ENCODE assay signal across 29 cellular contexts in the genomic region with DNA sequence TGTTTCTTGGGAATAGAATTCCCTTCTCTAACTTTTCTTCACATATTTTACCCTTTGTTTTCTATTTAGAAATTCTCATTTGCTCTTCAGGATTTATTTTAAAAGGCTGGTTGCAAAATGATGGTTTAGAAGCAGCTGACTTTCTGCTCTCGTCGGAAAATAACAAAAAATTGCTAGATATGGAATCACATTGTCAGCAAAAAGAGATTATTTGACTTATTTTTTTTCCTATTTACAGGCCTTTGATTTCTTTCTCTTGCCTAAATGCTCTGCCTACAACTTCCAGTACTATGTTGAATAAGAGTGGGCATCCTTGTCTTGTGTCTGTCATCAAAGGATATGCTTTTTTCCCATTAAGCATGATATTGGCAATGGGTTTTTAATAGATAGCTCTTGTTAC.
"Had no signal": no experiment of that assay in that cellular context is flagged by ENCODE, and none has a peak within 500 bp of the region (broad histone marks: within the 10 kb centered on the region; RNA-seq: fewer than 3 reads in every experiment).

No MANE protein-coding gene starts in this region.

- DNase-seq: colonic mucosa; cortex of kidney; dermis blood vessel endothelial cell; dorsolateral prefrontal cortex; effector CD4-positive, alpha-beta T cell; effector CD8-positive, alpha-beta T cell; effector memory CD4-positive, alpha-beta T cell; effector memory CD8-positive, alpha-beta T cell; endodermal cell; erythroblast; esophagus squamous epithelium; foreskin fibroblast; foreskin keratinocyte; foreskin melanocyte; gastrocnemius medialis; glutamatergic neuron; head of caudate nucleus; heart left ventricle; heart right ventricle had no signal

- H3K27me3 ChIP-seq: colonic mucosa, dorsolateral prefrontal cortex, esophagus muscularis mucosa, esophagus squamous epithelium, foreskin keratinocyte, gastrocnemius medialis, gastroesophageal sphincter, heart left ventricle, heart right ventricle had no signal

- H3K9me3 Mint-ChIP-seq: dendritic cell treated with granulocyte-macrophage colony-stimulating factor and Interleukin-4, amounts not matched to agents 40 ng/mL and 50 ng/mL, for 4 days; endodermal cell had no signal

- H3K36me3 ChIP-seq: colonic mucosa, esophagus muscularis mucosa, esophagus squamous epithelium, gastrocnemius medialis, gastroesophageal sphincter, heart left ventricle, heart right ventricle had no signal

- H3K27ac Mint-ChIP-seq: dendritic cell treated with granulocyte-macrophage colony-stimulating factor and Interleukin-4, amounts not matched to agents 40 ng/mL and 50 ng/mL, for 4 days; effector memory CD8-positive, alpha-beta T cell; endodermal cell had no signal

- H3K9me3 ChIP-seq: colonic mucosa, esophagus muscularis mucosa, esophagus squamous epithelium, gastrocnemius medialis, gastroesophageal sphincter, heart left ventricle, heart right ventricle had no signal

- H3K4me1 ChIP-seq: colonic mucosa, esophagus muscularis mucosa, esophagus squamous epithelium, foreskin keratinocyte, gastrocnemius medialis, gastroesophageal sphincter, heart left ventricle, heart right ventricle had no signal

- ATAC-seq: effector memory CD8-positive, alpha-beta T cell; esophagus mucosa; foreskin keratinocyte; gastrocnemius medialis; gastroesophageal sphincter; heart left ventricle; heart right ventricle had no signal

- H3K4me1 Mint-ChIP-seq: endodermal cell had no signal

- H3K27me3 Mint-ChIP-seq: dendritic cell treated with granulocyte-macrophage colony-stimulating factor and Interleukin-4, amounts not matched to agents 40 ng/mL and 50 ng/mL, for 4 days; effector memory CD8-positive, alpha-beta T cell had no signal

- H3K4me3 Mint-ChIP-seq: dendritic cell treated with granulocyte-macrophage colony-stimulating factor and Interleukin-4, amounts not matched to agents 40 ng/mL and 50 ng/mL, for 4 days; effector memory CD8-positive, alpha-beta T cell; endodermal cell had no signal

- FAIRE-seq: colon, endometrium, endothelial cell of umbilical vein, frontal cortex had no signal

- H3K27ac ChIP-seq: colonic mucosa, coronary artery, dorsolateral prefrontal cortex, epithelial cell of prostate, esophagus muscularis mucosa, esophagus squamous epithelium, foreskin keratinocyte, gastrocnemius medialis, gastroesophageal sphincter, heart left ventricle, heart right ventricle had no signal

- H3K4me3 ChIP-seq: colonic mucosa, coronary artery, dorsolateral prefrontal cortex, esophagus muscularis mucosa, esophagus squamous epithelium, gastrocnemius medialis, gastroesophageal sphincter, heart left ventricle, heart right ventricle had no signal
